In genomic region chr6:104887350-104887749, GRCh38 we compare ENCODE assay signal across 12 cellular contexts. TPM values are rescaled to one million over a fixed set of nuclear protein-coding genes. Genes with fewer than 3 reads are reported as not detected.
A peak's percentile ranks its signal among the peaks of the same experiment; 100 is the strongest.
DNase-seq lines count a peak whose midpoint lies in the region; ATAC-seq, FAIRE-seq and TF ChIP-seq lines count a peak whose summit lies in the region.
"Had no signal": no experiment of that assay in that cellular context is flagged by ENCODE, and none has a peak within 500 bp of the region (broad histone marks: within the 10 kb centered on the region; RNA-seq: fewer than 3 reads in every experiment).

No MANE protein-coding gene starts in this region.

- TF ChIP-seq POLR2A in K562 (conservative IDR thresholded peaks at IDR 0.05) (no peak), H54 (IDR thresholded peaks at IDR 0.05; ENCODE audit: low read depth, low read length) (no peak)

- H3K9me2 ChIP-seq in MM.1S (replicated peaks; ENCODE audit: insufficient read depth, low read length) = no peaks in the 10 kb centered on the region

- no peak overlapping the region for H4K8ac ChIP-seq in mesenchymal stem cell (ENCODE audit: low read length)

- H4K20me1 ChIP-seq in MM.1S (ENCODE audit: insufficient read depth, low read length) = no peaks in the 10 kb centered on the region
- H4K20me1 ChIP-seq in K562 (replicated peaks; ENCODE audit: control insufficient read depth, insufficient read depth, low read length) = no peaks in the 10 kb centered on the region
- H4K20me1 ChIP-seq in osteoblast (ENCODE audit: insufficient read depth, low read length) = no peaks in the 10 kb centered on the region

- WGBS in K562 (ENCODE audit: insufficient coverage, low coverage, missing lambda C conversion rate) = 15% methylated on average over 7 of the region's 7 CpGs
- 75% methylated on average over 7 of the region's 7 CpGs for WGBS in mesenchymal stem cell

- in situ Hi-C loops in K562 (cut with MboI) = no loop called here

- TF ChIP-seq RAD21 in K562 (CRISPR knock-in tag; conservative IDR thresholded peaks at IDR 0.05 in 1 of 2, IDR thresholded peaks at IDR 0.05 in 1 of 2) = no peak

- H3F3A ChIP-seq in MM.1S (ENCODE audit: insufficient read depth, low read length) = no peaks in the 10 kb centered on the region

- H3K79me1 ChIP-seq in mesenchymal stem cell (replicated peaks; ENCODE audit: low read length, poor library complexity, severe bottlenecking) = no peaks in the 10 kb centered on the region

- H2AK5ac ChIP-seq in mesenchymal stem cell (ENCODE audit: low read length, severe bottlenecking) = no peak overlapping the region

- BruUV-seq in K562 (replicated peaks; lab: Mats Ljungman, UMichigan) = no TSS peak

- H3K23ac ChIP-seq in mesenchymal stem cell (ENCODE audit: low read length in 2 of 2) = no peak overlapping the region

- no peak overlapping the region for H3K14ac ChIP-seq in mesenchymal stem cell (ENCODE audit: low read length in 2 of 2)

- H2BK12ac ChIP-seq in mesenchymal stem cell (ENCODE audit: low read length in 2 of 2) = no peak overlapping the region

- no peak overlapping the region for H3K18ac ChIP-seq in mesenchymal stem cell (ENCODE audit: low read depth in 1 of 2, low read length in 2 of 2)

- CTCF ChIA-PET in K562 (lab: Yijun Ruan, JAX; ENCODE audit: low intra/inter-chr PET ratio) = no interaction called here

- H3K4me3 ChIP-seq in MM.1S (ENCODE audit: low read length) = no peak overlapping the region
- H3K4me3 ChIP-seq in K562 = no peak overlapping the region
- H3K4me3 ChIP-seq in mesenchymal stem cell (ENCODE audit: insufficient read depth in 1 of 2, low read depth in 1 of 2, low read length in 2 of 2) = no peak overlapping the region
- H3K4me3 ChIP-seq in osteoblast (ENCODE audit: insufficient read depth, low read length) = no peak overlapping the region

- H2BK5ac ChIP-seq in mesenchymal stem cell (ENCODE audit: low read depth, low read length, poor library complexity, severe bottlenecking) = no peak overlapping the region

- H2AFZ ChIP-seq in MM.1S (ENCODE audit: low read length) (no peak overlapping the region), K562 (ENCODE audit: low read depth, low read length) (no peak overlapping the region), mesenchymal stem cell (ENCODE audit: low read depth, low read length) (no peak overlapping the region), osteoblast (ENCODE audit: low read length) (no peak overlapping the region)

- POLR2A ChIA-PET in K562 (lab: Yijun Ruan, JAX) = no interaction called here

- no peak overlapping the region for H3K4ac ChIP-seq in mesenchymal stem cell (ENCODE audit: low read depth in 1 of 2, low read length in 2 of 2)

- H3K4me1 ChIP-seq in MM.1S (ENCODE audit: low read length) (no peaks in the 10 kb centered on the region), K562 (replicated peaks in 1 of 2; ENCODE audit: control insufficient read depth in 2 of 2, insufficient read depth in 2 of 2, low read length in 2 of 2) (peaks cover 0 to 8% of the 10 kb centered on the region in 2 experiments; a peak in 2 of 5 replicates), mesenchymal stem cell (ENCODE audit: control insufficient read depth, insufficient read depth, low read depth, low read length) (no peaks in the 10 kb centered on the region), osteoblast (ENCODE audit: insufficient read depth, low read length) (no peaks in the 10 kb centered on the region)

- FAIRE-seq in K562 (lab: Jason Lieb, UNC) (peak; percentile 35), H54 (lab: Jason Lieb, UNC) (no peak)
- FAIRE-seq: frontal cortex had no signal

- no peak overlapping the region for H3K27ac ChIP-seq in MM.1S (ENCODE audit: low read length)
- no peak overlapping the region for H3K27ac ChIP-seq in K562 (ENCODE audit: extremely low read depth, low read depth, low read length)
- no peak overlapping the region for H3K27ac ChIP-seq in mesenchymal stem cell (ENCODE audit: low read length, poor library complexity, severe bottlenecking)
- no peak overlapping the region for H3K27ac ChIP-seq in osteoblast (ENCODE audit: low read depth, low read length)

- no peak overlapping the region for H3K9ac ChIP-seq in MM.1S (ENCODE audit: low read length)
- no peak overlapping the region for H3K9ac ChIP-seq in K562 (ENCODE audit: insufficient read depth in 1 of 2, low read depth in 2 of 2, low read length in 2 of 2)
- H3K9ac ChIP-seq in mesenchymal stem cell (ENCODE audit: low read length) = no peak overlapping the region

- intact Hi-C loops in K562 (cut with micrococcal nuclease) = no loop called here

- H3K4me2 ChIP-seq in MM.1S (ENCODE audit: low read depth, low read length) (no peak overlapping the region), K562 (ENCODE audit: insufficient read depth, low read length) (no peak overlapping the region), mesenchymal stem cell (ENCODE audit: low read length, poor library complexity, severe bottlenecking) (no peak overlapping the region), osteoblast (ENCODE audit: insufficient read depth, low read length) (no peak overlapping the region)

- no peaks in the 10 kb centered on the region for H3K36me3 ChIP-seq in MM.1S (replicated peaks; ENCODE audit: insufficient read depth, low read length)
- H3K36me3 ChIP-seq in K562 (ENCODE audit: control insufficient read depth, insufficient read depth, low read length) = no peaks in the 10 kb centered on the region
- no peaks in the 10 kb centered on the region for H3K36me3 ChIP-seq in mesenchymal stem cell (ENCODE audit: control insufficient read depth in 1 of 2, insufficient read depth in 2 of 2, low read depth in 1 of 2, low read length in 2 of 2)
- H3K36me3 ChIP-seq in osteoblast (ENCODE audit: insufficient read depth, low read length) = no peaks in the 10 kb centered on the region

- H2BK120ac ChIP-seq in mesenchymal stem cell (ENCODE audit: low read depth, low read length) = no peak overlapping the region

- ATAC-seq in K562 (peak; percentile 76), GM18907 (IDR thresholded peaks at IDR 0.05; ENCODE audit: unreplicated experiment) (no peak), HG03565 (IDR thresholded peaks at IDR 0.05; ENCODE audit: unreplicated experiment) (no peak)

- no peak overlapping the region for H2BK15ac ChIP-seq in mesenchymal stem cell (ENCODE audit: low read depth, poor library complexity, severe bottlenecking)

- H3K27me3 ChIP-seq in MM.1S (replicated peaks; ENCODE audit: insufficient read depth, low read length) = no peaks in the 10 kb centered on the region
- H3K27me3 ChIP-seq in K562 (ENCODE audit: control insufficient read depth in 2 of 2, insufficient read depth in 2 of 2, low read length in 2 of 2) = peaks cover 2 to 10% of the 10 kb centered on the region in 2 experiments; a peak in 3 of 5 replicates
- no peaks in the 10 kb centered on the region for H3K27me3 ChIP-seq in mesenchymal stem cell (ENCODE audit: control insufficient read depth in 1 of 2, insufficient read depth in 1 of 2, low read length in 2 of 2)
- no peaks in the 10 kb centered on the region for H3K27me3 ChIP-seq in osteoblast (ENCODE audit: insufficient read depth, low read length)

- no peak for TF ChIP-seq EP300 in K562 (IDR thresholded peaks at IDR 0.05; ENCODE audit: low read length)

- H3K9me1 ChIP-seq in K562 (ENCODE audit: control insufficient read depth, insufficient read depth, low read length) = no peaks in the 10 kb centered on the region

- TF ChIP-seq CTCF in MM.1S (IDR thresholded peaks at IDR 0.05; ENCODE audit: low read length) = no peak
- no peak for TF ChIP-seq CTCF in K562 (IDR thresholded peaks at IDR 0.05 in 2 of 3, conservative IDR thresholded peaks at IDR 0.05 in 1 of 3; ENCODE audit: insufficient read depth in 2 of 3, low read depth in 1 of 3, low read length in 3 of 3)
- TF ChIP-seq CTCF in osteoblast (IDR thresholded peaks at IDR 0.05; ENCODE audit: extremely low read depth, low read depth, low read length) = no peak

- peak; percentile 55 for DNase-seq in ELR (ENCODE audit: low read depth)
- DNase-seq in MM.1S = peak; percentile 15
- DNase-seq in K562 (ENCODE audit: extremely low read depth in 1 of 4, low spot score in 3 of 4) = peak in 3 of 4 experiments; percentile 22 to 47 (median 27)
- DNase-seq in mesenchymal stem cell = peak; percentile 50
- no peak for DNase-seq in osteoblast (ENCODE audit: insufficient read length, low spot score, missing footprints)
- no peak for DNase-seq in H54 (ENCODE audit: insufficient read length, low spot score)
- DNase-seq: activated gamma-delta T cell treated with Interleukin-2 at 50 U/mL for 16 hours, GF-D8, occipital lobe had no signal

- H3K9me3 ChIP-seq in MM.1S (replicated peaks; ENCODE audit: insufficient read depth, low read length) (no peaks in the 10 kb centered on the region), K562 (replicated peaks; ENCODE audit: control insufficient read depth, insufficient read depth, low read depth, low read length) (peaks cover 10% of the 10 kb centered on the region), mesenchymal stem cell (ENCODE audit: control insufficient read depth, low read length) (peaks cover 9% of the 10 kb centered on the region), osteoblast (ENCODE audit: low read depth, low read length) (no peaks in the 10 kb centered on the region)

- H3K79me2 ChIP-seq in MM.1S (ENCODE audit: low read length) = no peaks in the 10 kb centered on the region
- no peaks in the 10 kb centered on the region for H3K79me2 ChIP-seq in K562 (ENCODE audit: control insufficient read depth, insufficient read depth, low read length)
- no peaks in the 10 kb centered on the region for H3K79me2 ChIP-seq in osteoblast (ENCODE audit: insufficient read depth, low read length)

- H4K91ac ChIP-seq in mesenchymal stem cell (ENCODE audit: low read length) = no peak overlapping the region

RNA-seq across cellular contexts. Expression of gene HACE1, which starts 27.6 kb away (rescaled TPM):
- 23.8 and 75.5 TPM in 2 replicates for total RNA-seq in K562 (2011; cell fraction: chromatin; rRNA removed; ENCODE audit: low replicate concordance)
- 8.5 and 12.9 TPM in 2 replicates for total RNA-seq in K562 (2011; cell fraction: nucleolus; rRNA removed)
- total RNA-seq in K562 (2011; cell fraction: nucleoplasm; rRNA removed) = 19.4 and 33.0 TPM in 2 replicates
- total RNA-seq in K562 (2014; rRNA removed) (8.3 and 13.4 TPM in 2 replicates), K562 (2014; rRNA removed; fragmentation: Illumina TruSeq; extraction: Trizol) (11.4 and 11.6 TPM in 2 replicates), K562 (2015; rRNA removed; fragmentation: Illumina TruSeq; extraction: Trizol) (9.3 and 11.6 TPM in 2 replicates), K562 (2021) (10.1 and 10.3 TPM in 2 replicates), osteoblast (16.6 and 18.9 TPM in 2 replicates)
- polyA plus RNA-seq in K562 (2011; rRNA removed) (16.7 and 19.9 TPM in 2 replicates), K562 (2014; fragmentation: Illumina TruSeq; extraction: Trizol) (7.2 and 7.7 TPM in 2 replicates), K562 (2014; fragmentation: Nextera tagmentation; extraction: Ambion mirVana) (1 to 10 TPM; 3.6 to 4.9 TPM), K562 (2014; rRNA removed) (8.5 and 9.1 TPM in 2 replicates)
- polyA plus RNA-seq in K562 (2011; cell fraction: cytosol; rRNA removed) = 6.1 and 6.5 TPM in 2 replicates
- 18.1 and 27.5 TPM in 2 replicates for polyA plus RNA-seq in K562 (2011; cell fraction: nucleus; rRNA removed)
- 6.5 and 11.4 TPM in 2 replicates for polyA plus RNA-seq in K562 (2012)
- 31.6 and 34.6 TPM in 2 replicates for polyA minus RNA-seq in K562 (2011; rRNA and poly(A)+ RNA removed)
- polyA minus RNA-seq in K562 (2011; cell fraction: cytosol; rRNA and poly(A)+ RNA removed) = 7.0 and 9.4 TPM in 2 replicates
- polyA minus RNA-seq in K562 (2011; cell fraction: nucleus; rRNA and poly(A)+ RNA removed) = 26.0 and 35.4 TPM in 2 replicates
- 9.0 TPM for polyA plus RNA-seq in mesenchymal stem cell (2013, experiment 1 of 2)
- polyA plus RNA-seq in mesenchymal stem cell (2013, experiment 2 of 2) = 9.5 TPM

Comparison
In these comparisons a context has a peak if more than half of its experiments do, and no peak if none do; other contexts are left out.
1. DNase-seq: peak in ELR (single experiment), MM.1S (single experiment), K562 (3 of 4) and mesenchymal stem cell (single experiment); none in osteoblast (single experiment) and H54 (single experiment).